In the genomic region with DNA sequence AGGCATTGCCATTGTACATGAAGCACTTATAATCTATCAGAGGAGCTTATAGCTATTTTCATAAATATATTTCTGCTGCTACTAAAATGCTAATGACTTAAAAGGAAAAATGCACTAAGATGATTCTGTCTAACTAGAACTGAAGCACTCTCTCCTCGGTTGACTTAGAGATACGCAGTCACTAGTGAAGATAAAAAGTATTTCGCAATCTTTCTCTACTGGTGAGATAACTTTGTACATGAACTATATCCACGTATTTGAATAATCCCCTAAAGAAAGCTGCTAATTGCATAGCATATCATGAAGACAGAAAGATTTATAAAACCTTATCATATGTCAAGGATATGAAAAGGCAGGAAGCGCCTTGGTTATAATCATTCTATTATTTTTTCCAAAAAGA, we compare ENCODE assay signal across 1 cellular context.
TF ChIP-seq lines count a peak whose summit lies in the region.

No MANE protein-coding gene starts in this region.

TF ChIP-seq in Ishikawa, 13 proteins besides CTCF, POLR2A, EP300 and RAD21 (continued from another document):
- TF ChIP-seq, protein P1, sequence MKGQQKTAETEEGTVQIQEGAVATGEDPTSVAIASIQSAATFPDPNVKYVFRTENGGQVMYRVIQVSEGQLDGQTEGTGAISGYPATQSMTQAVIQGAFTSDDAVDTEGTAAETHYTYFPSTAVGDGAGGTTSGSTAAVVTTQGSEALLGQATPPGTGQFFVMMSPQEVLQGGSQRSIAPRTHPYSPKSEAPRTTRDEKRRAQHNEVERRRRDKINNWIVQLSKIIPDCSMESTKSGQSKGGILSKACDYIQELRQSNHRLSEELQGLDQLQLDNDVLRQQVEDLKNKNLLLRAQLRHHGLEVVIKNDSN (IDR thresholded peaks at IDR 0.05) = no peak
- no peak for TF ChIP-seq TAF1 (IDR thresholded peaks at IDR 0.05; ENCODE audit: low read depth)
